ENCODE assay signal across 8 cellular contexts in the genomic region with DNA sequence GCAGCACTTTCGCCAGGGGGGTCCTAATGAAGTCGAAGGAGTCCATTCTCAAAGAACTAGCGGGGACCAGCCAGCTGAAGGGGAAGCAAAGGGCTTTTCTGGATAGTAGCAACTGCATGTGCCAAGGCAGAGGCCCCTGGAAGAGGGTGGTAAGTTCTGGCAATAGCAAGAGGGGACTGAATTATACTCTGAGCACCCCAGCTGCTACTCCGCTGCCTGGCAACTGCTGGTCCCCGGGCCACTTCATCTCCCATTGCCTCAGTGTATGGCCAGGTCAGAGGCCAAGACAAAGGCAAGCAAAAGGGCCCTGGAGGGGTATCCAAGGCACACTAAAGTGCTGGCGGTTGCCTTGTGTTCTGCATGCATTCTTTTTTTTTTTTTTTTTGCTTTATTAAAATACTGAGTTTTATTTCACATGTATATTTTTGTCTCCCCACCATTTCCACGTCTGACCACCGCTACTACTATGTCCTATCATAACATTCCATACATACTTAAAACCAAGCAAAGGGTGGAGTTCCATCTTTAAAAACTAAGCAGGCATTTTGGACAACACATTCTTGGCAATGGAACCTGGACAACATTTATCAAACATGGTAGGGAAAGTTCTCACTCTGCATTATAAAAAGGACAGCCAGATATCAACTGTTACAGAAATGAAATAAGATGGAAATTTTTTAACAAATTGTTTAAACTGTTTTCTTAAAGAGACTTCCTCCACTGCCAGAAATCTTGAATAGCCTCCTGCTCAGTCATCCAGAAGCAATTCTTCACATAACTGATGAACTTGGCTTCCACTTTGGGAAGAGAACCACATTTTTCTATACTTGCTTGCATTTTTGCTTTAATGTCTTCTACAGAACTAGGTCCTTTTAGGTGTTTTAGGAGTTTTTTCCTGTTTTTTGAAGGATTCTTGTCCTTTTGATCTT. TPM values are rescaled to one million over a fixed set of nuclear protein-coding genes. Genes with fewer than 3 reads are reported as not detected.
DNase-seq lines count a peak whose midpoint lies in the region; ATAC-seq and TF ChIP-seq lines count a peak whose summit lies in the region.
"Not testable (repeated sequence)": the region's sequence is repeated elsewhere in the genome, so short reads cannot be mapped to it uniquely, and the experiment has no call there.

No MANE protein-coding gene starts in this region.

- no CpG with 5 or more reads among the region's 8 CpGs for WGBS in IMR-90 (ENCODE audit: extremely low coverage in 2 of 2, insufficient read length in 1 of 2), 2 experiments
- WGBS in SK-N-SH (ENCODE audit: low lambda C conversion rate): 72% methylated on average over 8 of the region's 8 CpGs

- peak overlapping the region; percentile 79 for H3K27ac Mint-ChIP-seq in neural crest cell (ENCODE audit: unreplicated experiment)

- peak overlapping the region; percentile 24 for H2BK5ac ChIP-seq in IMR-90 (ENCODE audit: low read depth, low read length, poor library complexity, severe bottlenecking)

- H3K14ac ChIP-seq in IMR-90 (replicated peaks; ENCODE audit: low read depth, low read length): peak overlapping the region; percentile 35

- H3K9me3 ChIP-seq in IMR-90 (ENCODE audit: control insufficient read depth, insufficient read depth, low read length); SK-N-SH; endocrine pancreas (ENCODE audit: control insufficient read depth, low read length); skeletal muscle satellite cell (replicated peaks; ENCODE audit: low read length): not testable (repeated sequence)

- not testable (repeated sequence) for TF ChIP-seq RAD21 in IMR-90 (IDR thresholded peaks at IDR 0.05; ENCODE audit: low read length); SK-N-SH (IDR thresholded peaks at IDR 0.05; ENCODE audit: low read length)

- H3K4me3 Mint-ChIP-seq in neural crest cell: not testable (repeated sequence)

- H2BK120ac ChIP-seq in IMR-90 (ENCODE audit: low read depth, low read length): peak overlapping the region; percentile 89

- H3K9me3 Mint-ChIP-seq in neural crest cell: not testable (repeated sequence)

- not testable (repeated sequence) for H3K4me3 ChIP-seq in AG10803 (ENCODE audit: low read length); IMR-90 (ENCODE audit: insufficient read depth, low read depth, low read length); SK-N-SH (ENCODE audit: low read depth in 2 of 2, low read length in 1 of 2); skeletal muscle satellite cell (ENCODE audit: low read length)
- peak overlapping the region; percentile 50 for H3K4me3 ChIP-seq in endocrine pancreas (ENCODE audit: control insufficient read depth, insufficient read depth, low read length)

- not testable (repeated sequence) for H3K56ac ChIP-seq in IMR-90 (ENCODE audit: extremely low read depth, insufficient read depth, low read length)

- peak; percentile 60 for DNase-seq in AG10803 (ENCODE audit: low read depth)
- DNase-seq in IMR-90: peak; percentile 58
- DNase-seq in SK-N-SH; neural crest cell (ENCODE audit: low read depth, low spot score): not testable (repeated sequence)
- peak; percentile 66 for DNase-seq in astrocyte of the hippocampus (ENCODE audit: low read depth, low spot score)
- peak; percentile 14 for DNase-seq in hepatic stellate cell (ENCODE audit: low spot score)

- H3K4ac ChIP-seq in IMR-90 (ENCODE audit: low read depth, low read length): peak overlapping the region; percentile 70

- not testable (repeated sequence) for H3K79me1 ChIP-seq in IMR-90 (ENCODE audit: low read depth in 1 of 2, low read length in 2 of 2)

- H2AK5ac ChIP-seq in IMR-90 (ENCODE audit: low read depth, low read length): peak overlapping the region; percentile 32; the same call in 1 of the 2 replicates

- H3K18ac ChIP-seq in IMR-90 (ENCODE audit: low read depth, low read length): peak overlapping the region; percentile 56

- BruUV-seq in IMR-90 (replicated peaks; lab: Mats Ljungman, UMichigan): not testable (repeated sequence)

- peak overlapping the region; percentile 15 for H2AK9ac ChIP-seq in IMR-90 (replicated peaks; ENCODE audit: low read depth, low read length, poor library complexity)

- peak overlapping the region in 1 of 2 experiments; percentile 41; a peak in 1 of 4 replicates for H4K8ac ChIP-seq in IMR-90 (ENCODE audit: low read depth in 2 of 2, low read length in 2 of 2)

- H3F3A ChIP-seq in SK-N-SH (replicated peaks; ENCODE audit: insufficient read depth): not testable (repeated sequence)

- H2BK20ac ChIP-seq in IMR-90 (ENCODE audit: low read depth, low read length): peak overlapping the region; percentile 86

- ATAC-seq in IMR-90 (ENCODE audit: low read depth): peak; percentile 59

- not testable (repeated sequence) for H3K79me2 ChIP-seq in SK-N-SH (ENCODE audit: insufficient read depth)

- POLR2A ChIA-PET in IMR-90 (lab: Charles Lee; ENCODE audit: unreplicated experiment); SK-N-SH (lab: Yijun Ruan, JAX): not testable (repeated sequence)

- peak overlapping the region; percentile 16; the same call in 1 of the 2 replicates for H4K91ac ChIP-seq in IMR-90 (ENCODE audit: insufficient read depth, low read depth, low read length)

- not testable (repeated sequence) for H2BK15ac ChIP-seq in IMR-90 (ENCODE audit: low read depth, low read length)

- H3K27ac ChIP-seq in IMR-90 (ENCODE audit: insufficient read depth, low read length): not testable (repeated sequence)
- peak overlapping the region in 1 of 2 experiments; percentile 11; a peak in 2 of 4 replicates for H3K27ac ChIP-seq in SK-N-SH (ENCODE audit: low read depth in 2 of 2, low read length in 1 of 2)

- CTCF ChIA-PET in IMR-90 (lab: Yijun Ruan, JAX): interaction anchor here (1.0 to 1.1 kb wide), 2 partner anchors 15 to 266 kb away, joined by 3 to 5 read pairs; no protein-coding TSS in a partner anchor
- CTCF ChIA-PET in SK-N-SH (lab: Yijun Ruan, JAX): interaction anchor here (0.6 to 2.3 kb wide), 26 partner anchors 10 to 580 kb away, joined by 3 to 19 read pairs (median 4); a partner anchor contains a TSS

- H3K27me3 Mint-ChIP-seq in neural crest cell (ENCODE audit: low read depth): not testable (repeated sequence)

- H2AFZ ChIP-seq in IMR-90 (replicated peaks; ENCODE audit: low read length, poor library complexity): peak overlapping the region; percentile 87
- peak overlapping the region; percentile 68 for H2AFZ ChIP-seq in SK-N-SH (ENCODE audit: low read depth)

- not testable (repeated sequence) for H3K36me3 ChIP-seq in IMR-90 (ENCODE audit: control insufficient read depth, insufficient read depth, low read length); SK-N-SH (replicated peaks in 1 of 2; ENCODE audit: control insufficient read depth in 1 of 2, insufficient read depth in 2 of 2, low read length in 1 of 2); endocrine pancreas (ENCODE audit: control insufficient read depth, insufficient read depth, low read length); skeletal muscle satellite cell (ENCODE audit: insufficient read depth, low read length)

- H4K20me1 ChIP-seq in IMR-90 (ENCODE audit: insufficient read depth, low read length); SK-N-SH (ENCODE audit: insufficient read depth): not testable (repeated sequence)

- H3K9ac ChIP-seq in IMR-90 (ENCODE audit: low read depth, low read length); SK-N-SH; endocrine pancreas (ENCODE audit: control insufficient read depth, insufficient read depth, low read length): not testable (repeated sequence)
- H3K9ac ChIP-seq in skeletal muscle satellite cell (ENCODE audit: low read depth, low read length): peak overlapping the region; percentile 8

- not testable (repeated sequence) for H4K5ac ChIP-seq in IMR-90 (ENCODE audit: low read depth, low read length)

- intact Hi-C loops in IMR-90 (cut with micrococcal nuclease): loop anchor here (1.0 to 10.0 kb wide), 7 partner anchors 67 to 584 kb away; a partner anchor contains a TSS

- not testable (repeated sequence) for TF ChIP-seq CTCF in AG10803 (conservative IDR thresholded peaks at IDR 0.05; ENCODE audit: low read length); IMR-90 (conservative IDR thresholded peaks at IDR 0.05; ENCODE audit: low read depth, low read length); SK-N-SH (IDR thresholded peaks at IDR 0.05); neural crest cell (conservative IDR thresholded peaks at IDR 0.05)

- not testable (repeated sequence) for H3K27me3 ChIP-seq in IMR-90 (ENCODE audit: control insufficient read depth, insufficient read depth, low read length); SK-N-SH (ENCODE audit: insufficient read depth); endocrine pancreas (ENCODE audit: control insufficient read depth, insufficient read depth, low read length); skeletal muscle satellite cell (ENCODE audit: control insufficient read depth, insufficient read depth, low read length)

- H3K23ac ChIP-seq in IMR-90 (ENCODE audit: low read depth, low read length): not testable (repeated sequence)

- dilution Hi-C loops in IMR-90 (cut with HindIII; ENCODE audit: low sequenced_read_pairs, unreplicated experiment): not testable (repeated sequence)

- in situ Hi-C loops in IMR-90 (cut with MboI; ENCODE audit: low sequenced_read_pairs): not testable (repeated sequence)

- TF ChIP-seq POLR2A in IMR-90 (IDR thresholded peaks at IDR 0.05; ENCODE audit: low read depth, low read length): not testable (repeated sequence)

- H3K9me2 ChIP-seq in SK-N-SH: not testable (repeated sequence)

- TF ChIP-seq EP300 in SK-N-SH (IDR thresholded peaks at IDR 0.05; ENCODE audit: borderline replicate concordance in 1 of 2, low read depth in 1 of 2, low read length in 1 of 2): not testable (repeated sequence)

- peaks cover 11% of the 10 kb centered on the region for H3K4me1 Mint-ChIP-seq in neural crest cell

- H3K9me1 ChIP-seq in IMR-90 (ENCODE audit: insufficient read depth, low read length): not testable (repeated sequence)

- not testable (repeated sequence) for H3K36me3 Mint-ChIP-seq in neural crest cell (ENCODE audit: low read depth)

- not testable (repeated sequence) for H3K4me2 ChIP-seq in IMR-90 (ENCODE audit: low read depth, low read length); SK-N-SH
- H3K4me2 ChIP-seq in skeletal muscle satellite cell (ENCODE audit: low read length): peak overlapping the region; percentile 55

- not testable (repeated sequence) for H3K4me1 ChIP-seq in IMR-90 (ENCODE audit: control insufficient read depth, insufficient read depth, low read length); SK-N-SH (ENCODE audit: control insufficient read depth in 1 of 2, insufficient read depth in 2 of 2, low read depth in 1 of 2, low read length in 1 of 2); endocrine pancreas (ENCODE audit: control insufficient read depth, insufficient read depth, low read length)
- peaks cover 17% of the 10 kb centered on the region for H3K4me1 ChIP-seq in skeletal muscle satellite cell (ENCODE audit: control insufficient read depth, insufficient read depth, low read length)

RNA-seq across cellular contexts. Expression of a gene that starts 55.6 kb away (rescaled TPM):
- total RNA-seq in IMR-90 (2012; rRNA removed) (706 and 942 TPM in 2 replicates), neural crest cell (323 and 326 TPM in 2 replicates)
- polyA plus RNA-seq in IMR-90 (2012; rRNA removed) (213 and 326 TPM in 2 replicates), SK-N-SH (2012; rRNA removed) (162 and 276 TPM in 2 replicates)
- 35.4 and 57.7 TPM in 2 replicates for polyA plus RNA-seq in IMR-90 (2012; cell fraction: cytosol; rRNA removed)
- polyA plus RNA-seq in IMR-90 (2012; cell fraction: nucleus; rRNA removed; ENCODE audit: low replicate concordance): 147 and 3,449 TPM in 2 replicates
- polyA plus RNA-seq in SK-N-SH (2012; cell fraction: cytosol; rRNA removed): 126 and 144 TPM in 2 replicates
- 576 and 1,267 TPM in 2 replicates for polyA plus RNA-seq in SK-N-SH (2012; cell fraction: nucleus; rRNA removed)
- total RNA-seq in skeletal muscle satellite cell (2012; rRNA removed): 150 and 156 TPM in 2 replicates
